23 cellular contexts compared by ENCODE assay signal in the genomic region with DNA sequence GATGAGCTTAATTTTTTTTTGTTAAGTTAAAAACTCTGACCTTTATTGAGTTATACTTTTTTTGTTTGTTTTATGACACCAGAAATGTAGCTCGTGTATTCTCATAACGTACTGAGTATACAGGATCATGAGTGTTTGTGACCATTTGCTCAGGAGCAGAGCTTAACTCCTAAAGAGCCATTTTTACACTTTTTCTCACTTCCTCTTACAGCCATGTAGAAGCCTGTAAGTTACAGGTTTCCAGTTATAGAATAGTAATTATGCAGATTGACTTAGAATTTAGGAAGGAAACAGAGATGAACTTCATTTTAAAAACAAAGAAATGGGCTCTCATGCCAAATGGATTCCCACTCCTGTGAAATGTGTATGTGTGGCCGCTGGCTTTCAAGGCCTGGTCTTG.
A peak's percentile ranks its signal among the peaks of the same experiment; 100 is the strongest.
DNase-seq lines count a peak whose midpoint lies in the region; ATAC-seq and TF ChIP-seq lines count a peak whose summit lies in the region.
"Had no signal": no experiment of that assay in that cellular context is flagged by ENCODE, and none has a peak within 500 bp of the region (broad histone marks: within the 10 kb centered on the region; RNA-seq: fewer than 3 reads in every experiment).

No MANE protein-coding gene starts in this region.

- H3K27ac Mint-ChIP-seq in activated B cell treated with CpG ODN at 0.5 μM for 24 hours, result peak overlapping the region; percentile 89
- H3K27ac Mint-ChIP-seq in stimulated activated memory B cell treated with anti-CD40 and anti-IgM and Interleukin-4, amounts not matched to agents 10 μg/mL and 1 μg/mL and 100 μg/mL, for 72 hours, result peak overlapping the region; percentile 33
- H3K27ac Mint-ChIP-seq: CD8-positive, alpha-beta T cell had no signal

- DNase-seq in SIG-M5 treated with dmso at 0.1 percent for 504 hours (lab: John Stamatoyannopoulos, UW; ENCODE audit: unreplicated experiment) (peak; percentile 2), SIG-M5 (lab: John Stamatoyannopoulos, UW) (no peak), NOMO-1 treated with DMSO at 0.1 percent for 48 hours (lab: John Stamatoyannopoulos, UW; ENCODE audit: unreplicated experiment) (peak; percentile 81), activated B cell treated with CpG ODN at 0.5 μM for 24 hours (no peak), nucleus accumbens (lab: John Stamatoyannopoulos, UW) (no peak), RKO (ENCODE audit: low spot score) (no peak)
- DNase-seq: 8988T; C1 segment of cervical spinal cord; Calu3; CD8-positive, alpha-beta T cell; GF-D8; H7; NCI-H1694; NCI-H2081 treated with DMSO at 0.1 percent for 48 hours; NCI-H2171 treated with DMSO at 0.1 percent for 48 hours; NCI-H748 treated with DMSO at 0.1 percent for 48 hours; RPMI8226; SHP77 treated with DMSO at 0.1 percent for 48 hours had no signal

- ATAC-seq in activated B cell treated with CpG ODN at 0.5 μM for 24 hours (ENCODE audit: low read depth) (peak; percentile 49), GM19397 (IDR thresholded peaks at IDR 0.05; ENCODE audit: unreplicated experiment) (no peak)
- no peak for ATAC-seq in stimulated activated memory B cell treated with anti-CD40 and anti-IgM and Interleukin-4, amounts not matched to agents 10 μg/mL and 1 μg/mL and 100 μg/mL, for 72 hours
- ATAC-seq: CD8-positive, alpha-beta T cell; K562; PC-3; SK-N-SH treated with all-trans-retinoic acid at 6 μM for 48 hours had no signal

- peaks cover 69% of the 10 kb centered on the region for H3K36me3 Mint-ChIP-seq in activated B cell treated with CpG ODN at 0.5 μM for 24 hours (ENCODE audit: low read depth)
- H3K36me3 Mint-ChIP-seq in stimulated activated memory B cell treated with anti-CD40 and anti-IgM and Interleukin-4, amounts not matched to agents 10 μg/mL and 1 μg/mL and 100 μg/mL, for 72 hours, result peaks cover 39% of the 10 kb centered on the region

- no peak for TF ChIP-seq CTCF in activated B cell treated with CpG ODN at 0.5 μM for 24 hours (IDR thresholded peaks at IDR 0.05)

- CTCF ChIA-PET in activated B cell treated with CpG ODN at 0.5 μM for 24 hours (lab: Charles Lee), result interaction anchor here (1.2 kb wide), 1 partner anchor 219 kb away, joined by 3 read pairs; no protein-coding TSS in a partner anchor

- H3K27me3 Mint-ChIP-seq in activated B cell treated with CpG ODN at 0.5 μM for 24 hours, result no peaks in the 10 kb centered on the region
- H3K27me3 Mint-ChIP-seq in stimulated activated memory B cell treated with anti-CD40 and anti-IgM and Interleukin-4, amounts not matched to agents 10 μg/mL and 1 μg/mL and 100 μg/mL, for 72 hours, result no peaks in the 10 kb centered on the region

- peaks cover 40% of the 10 kb centered on the region for H3K4me1 Mint-ChIP-seq in activated B cell treated with CpG ODN at 0.5 μM for 24 hours
- H3K4me1 Mint-ChIP-seq in stimulated activated memory B cell treated with anti-CD40 and anti-IgM and Interleukin-4, amounts not matched to agents 10 μg/mL and 1 μg/mL and 100 μg/mL, for 72 hours, result peaks cover 28% of the 10 kb centered on the region

- intact Hi-C loops in activated B cell treated with CpG ODN at 0.5 μM for 24 hours (cut with micrococcal nuclease), result no loop called here

- H3K4me3 Mint-ChIP-seq in activated B cell treated with CpG ODN at 0.5 μM for 24 hours, result peak overlapping the region; percentile 20
- H3K4me3 Mint-ChIP-seq in stimulated activated memory B cell treated with anti-CD40 and anti-IgM and Interleukin-4, amounts not matched to agents 10 μg/mL and 1 μg/mL and 100 μg/mL, for 72 hours, result no peak overlapping the region
- H3K4me3 Mint-ChIP-seq: CD8-positive, alpha-beta T cell had no signal

- peaks cover 2% of the 10 kb centered on the region for H3K9me3 Mint-ChIP-seq in activated B cell treated with CpG ODN at 0.5 μM for 24 hours
- no peaks in the 10 kb centered on the region for H3K9me3 Mint-ChIP-seq in stimulated activated memory B cell treated with anti-CD40 and anti-IgM and Interleukin-4, amounts not matched to agents 10 μg/mL and 1 μg/mL and 100 μg/mL, for 72 hours
- H3K9me3 Mint-ChIP-seq: CD8-positive, alpha-beta T cell had no signal

- POLR2A ChIA-PET in activated B cell treated with CpG ODN at 0.5 μM for 24 hours (lab: Charles Lee), result no interaction called here

Comparison
In these comparisons a context has a peak if more than half of its experiments do, and no peak if none do; other contexts are left out.
1. DNase-seq: peak in SIG-M5 treated with dmso at 0.1 percent for 504 hours (single experiment) and NOMO-1 treated with DMSO at 0.1 percent for 48 hours (single experiment); none in SIG-M5 (single experiment), activated B cell treated with CpG ODN at 0.5 μM for 24 hours (single experiment), nucleus accumbens (0 of 56) and RKO (single experiment).